In genomic region chr15:38588672-38589071, GRCh38 we compare ENCODE assay signal across 16 cellular contexts. TPM values are rescaled to one million over a fixed set of nuclear protein-coding genes. Genes with fewer than 3 reads are reported as not detected.
A peak's percentile ranks its signal among the peaks of the same experiment; 100 is the strongest.
DNase-seq lines count a peak whose midpoint lies in the region; ATAC-seq and TF ChIP-seq lines count a peak whose summit lies in the region.
"Had no signal": no experiment of that assay in that cellular context is flagged by ENCODE, and none has a peak within 500 bp of the region (broad histone marks: within the 10 kb centered on the region; RNA-seq: fewer than 3 reads in every experiment).

No MANE protein-coding gene starts in this region.

- no peaks in the 10 kb centered on the region for H3K36me3 ChIP-seq in testis (ENCODE audit: low read depth, missing control alignments)
- no peaks in the 10 kb centered on the region for H3K36me3 ChIP-seq in heart right ventricle

- H3K36me3 Mint-ChIP-seq in activated T-cell treated with anti-CD3 and anti-CD28 coated beads, Interleukin-2, amount 50 U/mL, for 72 hours (ENCODE audit: insufficient read depth in 2 of 2), result peaks cover 7 to 16% of the 10 kb centered on the region in 2 donors
- no peaks in the 10 kb centered on the region for H3K36me3 Mint-ChIP-seq in activated T-cell treated with anti-CD3 and anti-CD28 coated beads, Interleukin-2, amount 50 U/mL, for 4 hours (ENCODE audit: insufficient read depth)
- peaks cover 5% of the 10 kb centered on the region; the same call in 1 of the 2 replicates for H3K36me3 Mint-ChIP-seq in HFFc6 (ENCODE audit: low read depth)

- H3K4me3 Mint-ChIP-seq in activated T-cell treated with anti-CD3 and anti-CD28 coated beads, Interleukin-2, amount 50 U/mL, for 72 hours, result peak overlapping the region; percentile 42 to 49
- no peak overlapping the region for H3K4me3 Mint-ChIP-seq in activated T-cell treated with anti-CD3 and anti-CD28 coated beads, Interleukin-2, amount 50 U/mL, for 4 hours
- H3K4me3 Mint-ChIP-seq in HFFc6, result no peak overlapping the region

- TF ChIP-seq CTCF in testis (IDR thresholded peaks at IDR 0.05), result no peak
- TF ChIP-seq CTCF in HFFc6 (IDR thresholded peaks at IDR 0.05), result no peak
- TF ChIP-seq CTCF in heart right ventricle (IDR thresholded peaks at IDR 0.05), result no peak

- intact Hi-C loops in testis (cut with DNase I; ENCODE audit: low total_unique reads) (no loop called here), heart right ventricle (cut with DNase I) (loop anchor here in 1 of 10 donors (5.0 kb wide), 1 partner anchor 51 kb away; no protein-coding TSS in a partner anchor)

- peak; percentile 36 to 37 for ATAC-seq in activated T-cell treated with anti-CD3 and anti-CD28 coated beads, Interleukin-2, amount 50 U/mL, for 72 hours (replicated peaks in 1 of 2)
- ATAC-seq in activated T-cell treated with anti-CD3 and anti-CD28 coated beads, Interleukin-2, amount 50 U/mL, for 4 hours, result no peak
- ATAC-seq in heart right ventricle, result no peak
- ATAC-seq: mucosa of descending colon had no signal

- TF ChIP-seq POLR2A in testis (IDR thresholded peaks at IDR 0.05), result no peak

- H3K9me3 Mint-ChIP-seq in activated T-cell treated with anti-CD3 and anti-CD28 coated beads, Interleukin-2, amount 50 U/mL, for 72 hours, result peaks cover 5 to 13% of the 10 kb centered on the region in 2 donors
- no peaks in the 10 kb centered on the region for H3K9me3 Mint-ChIP-seq in activated T-cell treated with anti-CD3 and anti-CD28 coated beads, Interleukin-2, amount 50 U/mL, for 4 hours
- peaks cover 14% of the 10 kb centered on the region for H3K9me3 Mint-ChIP-seq in HFFc6

- H3K9me3 ChIP-seq in testis (no peaks in the 10 kb centered on the region), heart right ventricle (peaks cover 0 to 9% (median 0%) of the 10 kb centered on the region in 11 donors)
- H3K9me3 ChIP-seq: mucosa of descending colon had no signal

- 43 to 44% methylated on average over 3 of the region's 3 CpGs for WGBS in testis, 2 donors
- WGBS in heart right ventricle, 2 donors, result 33 to 40% methylated on average over 3 of the region's 3 CpGs

- H3K4me3 ChIP-seq in testis (no peak overlapping the region), heart right ventricle (no peak overlapping the region)
- H3K4me3 ChIP-seq: mucosa of descending colon had no signal

- H3K27me3 ChIP-seq in testis (no peaks in the 10 kb centered on the region), heart right ventricle (peaks cover 0 to 3% (median 0%) of the 10 kb centered on the region in 7 donors)

- peak overlapping the region; percentile 68 to 74 for H3K27ac ChIP-seq in testis
- H3K27ac ChIP-seq in heart right ventricle, result no peak overlapping the region
- H3K27ac ChIP-seq: foreskin keratinocyte, HL-60 had no signal

- H3K27me3 Mint-ChIP-seq in activated T-cell treated with anti-CD3 and anti-CD28 coated beads, Interleukin-2, amount 50 U/mL, for 72 hours (ENCODE audit: low read depth), result no peaks in the 10 kb centered on the region
- no peaks in the 10 kb centered on the region for H3K27me3 Mint-ChIP-seq in activated T-cell treated with anti-CD3 and anti-CD28 coated beads, Interleukin-2, amount 50 U/mL, for 4 hours (ENCODE audit: low read depth)
- peaks cover 41% of the 10 kb centered on the region for H3K27me3 Mint-ChIP-seq in HFFc6 (ENCODE audit: insufficient read depth)

- H3K4me1 Mint-ChIP-seq in activated T-cell treated with anti-CD3 and anti-CD28 coated beads, Interleukin-2, amount 50 U/mL, for 72 hours (ENCODE audit: low read depth), result peaks cover 51% of the 10 kb centered on the region
- peaks cover 32% of the 10 kb centered on the region for H3K4me1 Mint-ChIP-seq in activated T-cell treated with anti-CD3 and anti-CD28 coated beads, Interleukin-2, amount 50 U/mL, for 4 hours (ENCODE audit: low read depth)
- peaks cover 17% of the 10 kb centered on the region for H3K4me1 Mint-ChIP-seq in HFFc6 (ENCODE audit: low read depth)

- H3K4me1 ChIP-seq in testis, result peaks cover 10% of the 10 kb centered on the region
- H3K4me1 ChIP-seq in heart right ventricle, result no peaks in the 10 kb centered on the region
- H3K4me1 ChIP-seq: foreskin keratinocyte had no signal

- DNase-seq in activated T-cell treated with anti-CD3 and anti-CD28 coated beads, Interleukin-2, amount 50 U/mL, for 72 hours, result no peak
- no peak for DNase-seq in activated T-cell treated with anti-CD3 and anti-CD28 coated beads, Interleukin-2, amount 50 U/mL, for 4 hours
- peak; percentile 52 for DNase-seq in astrocyte of the hippocampus (ENCODE audit: low read depth, low spot score)
- DNase-seq in inferior parietal cortex (ENCODE audit: extremely low spot score), result peak; percentile 63
- DNase-seq in testis, result peak; percentile 69
- no peak for DNase-seq in HFFc6
- no peak for DNase-seq in stimulated activated naive CD4-positive, alpha-beta T cell (lab: John Stamatoyannopoulos, UW)
- no peak for DNase-seq in heart right ventricle
- DNase-seq: effector memory CD4-positive, alpha-beta T cell; KG1; mucosa of descending colon; NCI-H1436; NCI-H345 had no signal

- peak overlapping the region; percentile 29 for H3K27ac Mint-ChIP-seq in activated T-cell treated with anti-CD3 and anti-CD28 coated beads, Interleukin-2, amount 50 U/mL, for 72 hours
- no peak overlapping the region for H3K27ac Mint-ChIP-seq in HFFc6

RNA-seq across cellular contexts. Expression of gene RASGRP1, which starts 24.1 kb away (rescaled TPM):
- total RNA-seq in activated T-cell treated with anti-CD3 and anti-CD28 coated beads, Interleukin-2, amount 50 U/mL, for 72 hours, result 100 to 1,000 TPM; 173 to 183 TPM
- total RNA-seq in activated T-cell treated with anti-CD3 and anti-CD28 coated beads, Interleukin-2, amount 50 U/mL, for 4 hours, result 10 to 100 TPM; 36.9 to 55.5 (median 47.6) TPM
- 1 to 10 TPM; 7.4 to 9.2 TPM for total RNA-seq in testis
- polyA plus RNA-seq in testis (ENCODE audit: insufficient read depth, low read depth, low replicate concordance), result 4.4 TPM
- total RNA-seq in HFFc6 (2021; fragmentation: NEBNext Ultra II Directional; extraction: Animal tissue kit (Norgen Biotek cat#: 25700)), result under 1 TPM; 0.14 to 0.59 (median 0.37) TPM
- total RNA-seq in heart right ventricle, result 1 to 10 TPM in 1 of 10 donors, under 1 TPM in 9; 0.19 to 3.0 (median 0.50) TPM
- polyA plus RNA-seq in heart right ventricle, result under 1 TPM in 1 of 2 donors, not detected in 1; 0.04 TPM
- total RNA-seq: A673, foreskin keratinocyte had no signal
- polyA plus RNA-seq: foreskin keratinocyte had no signal

Comparison
In these comparisons a context has a peak if more than half of its experiments do, and no peak if none do; other contexts are left out.
1. ATAC-seq: peak in activated T-cell treated with anti-CD3 and anti-CD28 coated beads, Interleukin-2, amount 50 U/mL, for 72 hours (2 of 2); none in activated T-cell treated with anti-CD3 and anti-CD28 coated beads, Interleukin-2, amount 50 U/mL, for 4 hours (0 of 2) and heart right ventricle (0 of 8).
2. H3K4me3 Mint-ChIP-seq: peak in activated T-cell treated with anti-CD3 and anti-CD28 coated beads, Interleukin-2, amount 50 U/mL, for 72 hours (2 of 2); none in activated T-cell treated with anti-CD3 and anti-CD28 coated beads, Interleukin-2, amount 50 U/mL, for 4 hours (single experiment) and HFFc6 (single experiment).
3. DNase-seq: peak in astrocyte of the hippocampus (single experiment), inferior parietal cortex (single experiment) and testis (single experiment); none in activated T-cell treated with anti-CD3 and anti-CD28 coated beads, Interleukin-2, amount 50 U/mL, for 72 hours (0 of 2), activated T-cell treated with anti-CD3 and anti-CD28 coated beads, Interleukin-2, amount 50 U/mL, for 4 hours (single experiment), HFFc6 (single experiment), stimulated activated naive CD4-positive, alpha-beta T cell (0 of 6) and heart right ventricle (0 of 2).
4. H3K27ac ChIP-seq: peak in testis (2 of 2); none in heart right ventricle (0 of 10).